Comparison of ENCODE assay signal across 8 cellular contexts in genomic region chr2:118003396-118003824, GRCh38. TPM values are rescaled to one million over a fixed set of nuclear protein-coding genes. Genes with fewer than 3 reads are reported as not detected.
A peak's percentile ranks its signal among the peaks of the same experiment; 100 is the strongest.
DNase-seq lines count a peak whose midpoint lies in the region; ATAC-seq lines count a peak whose summit lies in the region.

No MANE protein-coding gene starts in this region.

- CTCF ChIA-PET in T-cell (lab: Charles Lee), result interaction anchor here (0.6 to 5.5 kb wide), 44 partner anchors 8 to 218 kb away, joined by 3 to 77 read pairs (median 5); partner anchors contain the start of genes CCDC93 (in 2 of the 2), INSIG2 (in 2 of the 2) and DDX18 (in 1 of the 2)

- DNase-seq in CD4-positive, CD25-positive, alpha-beta regulatory T cell, result peak; percentile 38 to 88 (median 70)
- DNase-seq in NCI-H1694 (lab: John Stamatoyannopoulos, UW) (peak; percentile 93), T-cell (peak in 28 of 34 experiments; percentile 4 to 64 (median 32)), T47D (ENCODE audit: low read depth in 1 of 2, low spot score in 1 of 2) (peak; percentile 19 to 79), immature natural killer cell (peak; percentile 69 to 75 (median 74))
- DNase-seq in stimulated activated CD4-positive, alpha-beta T cell treated with anti-CD3 and anti-CD28 coated beads, Interleukin-2, amount 100 ng/mL, for 48 hours, result peak; percentile 27 to 50

- peaks cover 57% of the 10 kb centered on the region for H3K36me3 Mint-ChIP-seq in CD4-positive, CD25-positive, alpha-beta regulatory T cell
- H3K36me3 Mint-ChIP-seq in T-cell (peaks cover 60% of the 10 kb centered on the region), immature natural killer cell (peaks cover 17 to 52% (median 35%) of the 10 kb centered on the region in 3 donors)

- in situ Hi-C loops in T47D (cut with HindIII; ENCODE audit: low pct_unique_long_range_greater_than_20kb, low sequenced_read_pairs), result no loop called here

- no peak overlapping the region for H3K4me3 ChIP-seq in CD4-positive, CD25-positive, alpha-beta regulatory T cell (ENCODE audit: low read depth, low read length)

- peaks cover 11 to 35% (median 24%) of the 10 kb centered on the region in 4 donors for H3K4me1 Mint-ChIP-seq in CD4-positive, CD25-positive, alpha-beta regulatory T cell
- H3K4me1 Mint-ChIP-seq in T-cell (peaks cover 16 to 32% (median 25%) of the 10 kb centered on the region in 3 donors), immature natural killer cell (peaks cover 6 to 33% of the 10 kb centered on the region in 2 donors)

- H3K27me3 ChIP-seq in CD4-positive, CD25-positive, alpha-beta regulatory T cell (ENCODE audit: control insufficient read depth, insufficient read depth, low read length), result no peaks in the 10 kb centered on the region

- peak; percentile 93 to 96 for ATAC-seq in CD4-positive, CD25-positive, alpha-beta regulatory T cell (ENCODE audit: low read depth in 2 of 2)
- ATAC-seq in GM18873 (IDR thresholded peaks at IDR 0.05; ENCODE audit: low FRiP score, unreplicated experiment) (peak; percentile 98), HG03060 (IDR thresholded peaks at IDR 0.05; ENCODE audit: low read depth, unreplicated experiment) (peak; percentile 99), T-cell (replicated peaks in 1 of 4) (peak; percentile 93 to 97 (median 97))

- no peak overlapping the region for H3K4me3 Mint-ChIP-seq in CD4-positive, CD25-positive, alpha-beta regulatory T cell
- H3K4me3 Mint-ChIP-seq in T-cell, result no peak overlapping the region
- H3K4me3 Mint-ChIP-seq in immature natural killer cell, result no peak overlapping the region

- POLR2A ChIA-PET in T-cell (lab: Charles Lee), result interaction anchor here (0.5 to 1.3 kb wide), 6 partner anchors 11 to 189 kb away, joined by 3 to 8 read pairs (median 6); partner anchors contain the start of genes CCDC93 (in 2 of the 2) and DDX18 (in 2 of the 2)

- H3K27me3 Mint-ChIP-seq in CD4-positive, CD25-positive, alpha-beta regulatory T cell, result no peaks in the 10 kb centered on the region
- H3K27me3 Mint-ChIP-seq in T-cell (no peaks in the 10 kb centered on the region), immature natural killer cell (ENCODE audit: low read depth in 3 of 3) (no peaks in the 10 kb centered on the region)

- no peaks in the 10 kb centered on the region for H3K9me3 ChIP-seq in CD4-positive, CD25-positive, alpha-beta regulatory T cell (ENCODE audit: control insufficient read depth in 2 of 2, low read length in 2 of 2)

- H3K36me3 ChIP-seq in CD4-positive, CD25-positive, alpha-beta regulatory T cell (ENCODE audit: control insufficient read depth, insufficient read depth, low read length), result peaks cover 89% of the 10 kb centered on the region

- H3K9me3 Mint-ChIP-seq in CD4-positive, CD25-positive, alpha-beta regulatory T cell, result no peaks in the 10 kb centered on the region
- H3K9me3 Mint-ChIP-seq in T-cell, result no peaks in the 10 kb centered on the region
- H3K9me3 Mint-ChIP-seq in immature natural killer cell, result no peaks in the 10 kb centered on the region

- peak overlapping the region in 1 of 3 donors; percentile 63 for H3K27ac Mint-ChIP-seq in CD4-positive, CD25-positive, alpha-beta regulatory T cell
- H3K27ac Mint-ChIP-seq in T-cell, result peak overlapping the region in 1 of 2 donors; percentile 67
- H3K27ac Mint-ChIP-seq in immature natural killer cell, result peak overlapping the region; percentile 48 to 93 (median 80)

- peaks cover 7% of the 10 kb centered on the region for H3K4me1 ChIP-seq in CD4-positive, CD25-positive, alpha-beta regulatory T cell (ENCODE audit: control insufficient read depth, insufficient read depth, low read length, poor library complexity, severe bottlenecking)

- H3K27ac ChIP-seq in CD4-positive, CD25-positive, alpha-beta regulatory T cell (ENCODE audit: insufficient read depth, low read length, poor library complexity, severe bottlenecking), result no peak overlapping the region

RNA-seq across cellular contexts. Expression of gene CCDC93, which starts 10.5 kb away (rescaled TPM):
- 58.9 TPM for total RNA-seq in CD4-positive, CD25-positive, alpha-beta regulatory T cell
- 1 to 10 TPM; 4.6 to 7.9 (median 6.1) TPM for polyA plus RNA-seq in CD4-positive, CD25-positive, alpha-beta regulatory T cell
- 10 to 100 TPM; 47.8 to 55.3 (median 50.5) TPM for total RNA-seq in T-cell
- polyA plus RNA-seq in immature natural killer cell, result 1 to 10 TPM; 3.0 to 7.7 (median 4.2) TPM

Comparison
In these comparisons a context has a peak if more than half of its experiments do, and no peak if none do; other contexts are left out.
1. DNase-seq: peak in every context shown above with its lines; median percentile 93 in NCI-H1694; 74 in immature natural killer cell; 70 in CD4-positive, CD25-positive, alpha-beta regulatory T cell; 49 in T47D; 38 in stimulated activated CD4-positive, alpha-beta T cell treated with anti-CD3 and anti-CD28 coated beads, Interleukin-2, amount 100 ng/mL, for 48 hours; 32 in T-cell.